ENCODE assay signal across 4 cellular contexts in genomic region chr1:81388435-81388834, GRCh38.
"Had no signal": no experiment of that assay in that cellular context is flagged by ENCODE, and none has a peak within 500 bp of the region (broad histone marks: within the 10 kb centered on the region; RNA-seq: fewer than 3 reads in every experiment).

No MANE protein-coding gene starts in this region.

- H3K27ac ChIP-seq: HL-60 had no signal

- H3K4me3 ChIP-seq: K562 had no signal

- ATAC-seq: HepG2, K562 had no signal

- DNase-seq: IMR-90 had no signal
